Comparison of ENCODE assay signal across 1 cellular context in genomic region chr7:117124585-117125220, GRCh38.
TF ChIP-seq lines count a peak whose summit lies in the region.

No MANE protein-coding gene starts in this region.

TF ChIP-seq in HEK293, 187 proteins besides CTCF, POLR2A, EP300 and RAD21 (continued from another document and continues in another):
- TF ChIP-seq INSM2 (tag by site-specific recombination; IDR thresholded peaks at IDR 0.05) (0 out of 2 replicates have a peak, but pooled peaks have one; percentile 44), ZNF274 (IDR thresholded peaks at IDR 0.05; ENCODE audit: low read length) (no peak), ZNF274 (tag by site-specific recombination; IDR thresholded peaks at IDR 0.05; ENCODE audit: borderline replicate concordance) (no peak), ZNF426 (tag by site-specific recombination; IDR thresholded peaks at IDR 0.05) (no peak), ZBTB44 (tag by site-specific recombination; IDR thresholded peaks at IDR 0.05) (peak; percentile 61; the same call in 1 of the 2 replicates), ZNF660 (tag by site-specific recombination; IDR thresholded peaks at IDR 0.05) (peak; percentile 81), ZNF23 (tag by site-specific recombination; IDR thresholded peaks at IDR 0.05; ENCODE audit: borderline replicate concordance) (no peak), BCL11A (tag by site-specific recombination; IDR thresholded peaks at IDR 0.05; ENCODE audit: low read depth) (peak; percentile 66; the same call in 1 of the 2 replicates), OSR2 (tag by site-specific recombination; IDR thresholded peaks at IDR 0.05) (peak; percentile 74), ZNF558 (tag by site-specific recombination; IDR thresholded peaks at IDR 0.05) (peak; percentile 82), ZBTB7A (tag by site-specific recombination; IDR thresholded peaks at IDR 0.05; ENCODE audit: low read depth) (0 out of 2 replicates have a peak, but pooled peaks have one; percentile 33), HOXC10 (CRISPR knock-in tag; IDR thresholded peaks at IDR 0.05) (no peak), ZNF792 (tag by site-specific recombination; IDR thresholded peaks at IDR 0.05) (no peak), ZFP69B (tag by site-specific recombination; IDR thresholded peaks at IDR 0.05) (0 out of 2 replicates have a peak, but pooled peaks have one; percentile 33), ZNF580 (tag by site-specific recombination; IDR thresholded peaks at IDR 0.05) (0 out of 2 replicates have a peak, but pooled peaks have one; percentile 13), IKZF3 (tag by site-specific recombination; IDR thresholded peaks at IDR 0.05) (peak; percentile 54; the same call in 1 of the 2 replicates), EGR2 (tag by site-specific recombination; IDR thresholded peaks at IDR 0.05; ENCODE audit: low read depth) (no peak), ZNF561 (tag by site-specific recombination; IDR thresholded peaks at IDR 0.05; ENCODE audit: borderline replicate concordance) (peak; percentile 55; the same call in 1 of the 2 replicates), ZNF48 (tag by site-specific recombination; IDR thresholded peaks at IDR 0.05) (no peak), ZNF560 (tag by site-specific recombination; IDR thresholded peaks at IDR 0.05; ENCODE audit: borderline replicate concordance) (no peak), PRDM2 (tag by site-specific recombination; IDR thresholded peaks at IDR 0.05; ENCODE audit: borderline replicate concordance) (no peak), ZBTB17 (tag by site-specific recombination; IDR thresholded peaks at IDR 0.05) (peak; percentile 78), ZNF2 (tag by site-specific recombination; IDR thresholded peaks at IDR 0.05) (no peak), ZBTB10 (tag by site-specific recombination; IDR thresholded peaks at IDR 0.05) (no peak), ZNF76 (tag by site-specific recombination; IDR thresholded peaks at IDR 0.05; ENCODE audit: borderline replicate concordance, low read depth) (no peak), PBX3 (CRISPR knock-in tag; IDR thresholded peaks at IDR 0.05) (no peak), FEZF1 (tag by site-specific recombination; IDR thresholded peaks at IDR 0.05) (peak; percentile 84), ZNF211 (tag by site-specific recombination; IDR thresholded peaks at IDR 0.05; ENCODE audit: low read depth) (no peak), PATZ1 (tag by site-specific recombination; IDR thresholded peaks at IDR 0.05) (peak; percentile 37; the same call in 1 of the 2 replicates), GLI2 (tag by site-specific recombination; IDR thresholded peaks at IDR 0.05; ENCODE audit: borderline replicate concordance, low read depth) (0 out of 2 replicates have a peak, but pooled peaks have one; percentile 8), ZNF19 (tag by site-specific recombination; IDR thresholded peaks at IDR 0.05; ENCODE audit: low read depth) (no peak), TSHZ1 (tag by site-specific recombination; IDR thresholded peaks at IDR 0.05; ENCODE audit: borderline replicate concordance) (peak; percentile 52; the same call in 1 of the 2 replicates), SCRT2 (tag by site-specific recombination; IDR thresholded peaks at IDR 0.05) (no peak), ZNF600 (tag by site-specific recombination; IDR thresholded peaks at IDR 0.05) (peak; percentile 41; the same call in 1 of the 2 replicates), PRDM6 (tag by site-specific recombination; IDR thresholded peaks at IDR 0.05) (peak; percentile 89), YY1 (tag by site-specific recombination; IDR thresholded peaks at IDR 0.05) (0 out of 2 replicates have a peak, but pooled peaks have one; percentile 21), ZNF501 (tag by site-specific recombination; IDR thresholded peaks at IDR 0.05) (peak; percentile 42; the same call in 1 of the 2 replicates)
